21 cellular contexts compared by ENCODE assay signal in the genomic region with DNA sequence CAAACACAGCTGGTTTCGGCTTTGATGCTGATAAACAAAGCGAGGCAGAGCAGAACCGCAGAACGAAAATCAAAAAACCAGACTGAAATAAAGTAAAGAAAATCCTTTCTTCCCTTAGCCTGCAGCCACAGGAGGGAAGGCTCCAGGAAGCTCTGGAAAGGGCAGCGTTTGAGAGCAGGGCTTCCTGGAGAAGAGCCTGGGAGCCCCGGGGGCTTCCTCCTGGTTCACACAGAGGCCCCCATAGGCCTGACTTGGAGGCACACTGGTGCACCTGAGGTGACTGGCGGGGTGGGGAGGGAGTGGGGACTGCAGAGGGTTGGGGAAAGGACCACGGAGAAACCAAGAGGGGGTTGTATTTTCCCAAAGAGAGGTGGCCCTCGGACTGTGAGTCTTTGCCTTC.
DNase-seq lines count a peak whose midpoint lies in the region; ATAC-seq and TF ChIP-seq lines count a peak whose summit lies in the region.
"Had no signal": no experiment of that assay in that cellular context is flagged by ENCODE, and none has a peak within 500 bp of the region (broad histone marks: within the 10 kb centered on the region; RNA-seq: fewer than 3 reads in every experiment).

No MANE protein-coding gene starts in this region.

- no peak overlapping the region for H3K4me2 ChIP-seq in neuronal stem cell (ENCODE audit: insufficient read depth, low read length, poor library complexity, severe bottlenecking)
- H3K4me2 ChIP-seq: BLaER1 had no signal

- DNase-seq in ELF-1 (ENCODE audit: low read depth, low spot score) = peak; percentile 34
- peak; percentile 3 for DNase-seq in fibroblast of peridontal ligament (ENCODE audit: extremely low read depth)
- no peak for DNase-seq in neuronal stem cell (ENCODE audit: low spot score)
- DNase-seq in stimulated activated CD4-positive, alpha-beta T cell treated with anti-CD3 and anti-CD28 coated beads, Interleukin-4, amount 100 ng/mL, for 4 hours = no peak
- no peak for DNase-seq in colonic mucosa
- DNase-seq: CD4-positive, CD25-positive, alpha-beta regulatory T cell; DMS53; GDM1; KBM-7; MG63; NCI-H1417; NCI-H1694; NCI-H2081; NCI-H2227 treated with DMSO at 0.1 percent for 48 hours; PC-3 had no signal

- H2BK12ac ChIP-seq in neuronal stem cell (ENCODE audit: low read length) = no peak overlapping the region

- H2AK5ac ChIP-seq in neuronal stem cell (ENCODE audit: low read depth, low read length) = no peak overlapping the region

- H3K36me3 ChIP-seq in HUES6 (ENCODE audit: control insufficient read depth, insufficient read depth, low read length) = no peaks in the 10 kb centered on the region
- no peaks in the 10 kb centered on the region for H3K36me3 ChIP-seq in neuronal stem cell (replicated peaks in 1 of 2; ENCODE audit: control insufficient read depth in 2 of 2, insufficient read depth in 2 of 2, low read length in 2 of 2)
- H3K36me3 ChIP-seq in colonic mucosa = no peaks in the 10 kb centered on the region
- H3K36me3 ChIP-seq: BLaER1, MG63 had no signal

- no peak overlapping the region for H3K23ac ChIP-seq in neuronal stem cell (ENCODE audit: low read depth, low read length, poor library complexity)

- H3K18ac ChIP-seq in neuronal stem cell (ENCODE audit: low read length) = no peak overlapping the region

- intact Hi-C loops in colonic mucosa (cut with DNase I) = no loop called here

- no peak for TF ChIP-seq CTCF in colonic mucosa (IDR thresholded peaks at IDR 0.05)

- H3K4me1 ChIP-seq in HUES6 (ENCODE audit: control insufficient read depth, insufficient read depth, low read length) = peaks cover 51% of the 10 kb centered on the region
- peaks cover 0 to 5% of the 10 kb centered on the region in 2 donors for H3K4me1 ChIP-seq in neuronal stem cell (ENCODE audit: control insufficient read depth in 2 of 2, insufficient read depth in 1 of 2, low read depth in 1 of 2, low read length in 2 of 2)
- H3K4me1 ChIP-seq in colonic mucosa = no peaks in the 10 kb centered on the region

- peak overlapping the region; percentile 50 for H2AFZ ChIP-seq in neuronal stem cell (ENCODE audit: low read length)

- H2BK5ac ChIP-seq in neuronal stem cell (ENCODE audit: low read length) = no peak overlapping the region

- H3K9ac ChIP-seq in HUES6 (ENCODE audit: low read length) (peak overlapping the region; percentile 9), neuronal stem cell (ENCODE audit: low read depth, low read length, poor library complexity) (no peak overlapping the region), colonic mucosa (ENCODE audit: low read depth in 2 of 2, low read length in 2 of 2) (no peak overlapping the region)
- H3K9ac ChIP-seq: BLaER1 had no signal

- no CpG with 5 or more reads among the region's 9 CpGs for WGBS in neuronal stem cell (ENCODE audit: extremely low coverage in 2 of 2, insufficient read length in 2 of 2, insufficient replicate concordance in 1 of 2), 2 donors

- no peak overlapping the region for H3K14ac ChIP-seq in neuronal stem cell (ENCODE audit: low read length)

- H4K91ac ChIP-seq in neuronal stem cell (ENCODE audit: low read depth, low read length, poor library complexity) = no peak overlapping the region

- no peak overlapping the region for H2BK15ac ChIP-seq in neuronal stem cell (ENCODE audit: low read length)

- H3K79me1 ChIP-seq in neuronal stem cell (ENCODE audit: low read depth, low read length) = no peaks in the 10 kb centered on the region

- H3K27ac ChIP-seq in HUES6 (ENCODE audit: low read depth, low read length) (no peak overlapping the region), neuronal stem cell (replicated peaks; ENCODE audit: low read length) (no peak overlapping the region), colonic mucosa (no peak overlapping the region)
- H3K27ac ChIP-seq: BLaER1 had no signal

- H4K8ac ChIP-seq in neuronal stem cell (ENCODE audit: low read depth, low read length) = no peak overlapping the region

- H3K9me3 ChIP-seq in HUES6 (ENCODE audit: control insufficient read depth, insufficient read depth, low read depth, low read length) (no peaks in the 10 kb centered on the region), neuronal stem cell (replicated peaks in 1 of 2; ENCODE audit: control insufficient read depth in 2 of 2, insufficient read depth in 1 of 2, low read depth in 1 of 2, low read length in 2 of 2) (no peaks in the 10 kb centered on the region), colonic mucosa (no peaks in the 10 kb centered on the region)
- H3K9me3 ChIP-seq: BLaER1, MG63 had no signal

- no peak overlapping the region for H2BK120ac ChIP-seq in neuronal stem cell (ENCODE audit: low read depth, low read length)

- H3K4ac ChIP-seq in neuronal stem cell (ENCODE audit: low read length) = no peak overlapping the region

- no peak for ATAC-seq in GM19023 (IDR thresholded peaks at IDR 0.05; ENCODE audit: unreplicated experiment)
- ATAC-seq in HG02678 (IDR thresholded peaks at IDR 0.05; ENCODE audit: unreplicated experiment) = no peak
- ATAC-seq: GM12878, PC-3, SK-N-SH treated with all-trans-retinoic acid at 6 μM for 48 hours had no signal

- H3K27me3 ChIP-seq in HUES6 (ENCODE audit: control insufficient read depth, insufficient read depth, low read length) (no peaks in the 10 kb centered on the region), neuronal stem cell (ENCODE audit: control insufficient read depth in 3 of 3, insufficient read depth in 3 of 3, low read depth in 1 of 3, low read length in 3 of 3) (no peaks in the 10 kb centered on the region), colonic mucosa (no peaks in the 10 kb centered on the region)
- H3K27me3 ChIP-seq: BLaER1, MG63 had no signal

- H3K4me3 ChIP-seq in HUES6 (ENCODE audit: low read depth, low read length) = no peak overlapping the region
- no peak overlapping the region for H3K4me3 ChIP-seq in neuronal stem cell (ENCODE audit: low read length in 2 of 2)
- H3K4me3 ChIP-seq in colonic mucosa = no peak overlapping the region
- H3K4me3 ChIP-seq: BLaER1, GM12878, MG63 had no signal

Comparison
In these comparisons a context has a peak if more than half of its experiments do, and no peak if none do; other contexts are left out.
1. DNase-seq: peak in ELF-1 (single experiment) and fibroblast of peridontal ligament (single experiment); none in neuronal stem cell (single experiment), stimulated activated CD4-positive, alpha-beta T cell treated with anti-CD3 and anti-CD28 coated beads, Interleukin-4, amount 100 ng/mL, for 4 hours (0 of 2) and colonic mucosa (single experiment).